28 cellular contexts compared by ENCODE assay signal in genomic region chr11:84812351-84813083, GRCh38.
DNase-seq lines count a peak whose midpoint lies in the region; ATAC-seq and TF ChIP-seq lines count a peak whose summit lies in the region.
"Had no signal": no experiment of that assay in that cellular context is flagged by ENCODE, and none has a peak within 500 bp of the region (broad histone marks: within the 10 kb centered on the region; RNA-seq: fewer than 3 reads in every experiment).

No MANE protein-coding gene starts in this region.

- H3K9ac ChIP-seq in colonic mucosa (ENCODE audit: low read depth in 2 of 2, low read length in 2 of 2): no peak overlapping the region
- H3K9ac ChIP-seq: BLaER1 had no signal

- no peaks in the 10 kb centered on the region for H3K9me3 ChIP-seq in colonic mucosa
- H3K9me3 ChIP-seq: BLaER1, pancreas, right atrium auricular region, thoracic aorta, uterus had no signal

- H3K4me3 ChIP-seq in AG10803 (ENCODE audit: low read length) (no peak overlapping the region), choroid plexus epithelial cell (ENCODE audit: low read depth, low read length) (no peak overlapping the region), colonic mucosa (no peak overlapping the region)
- H3K4me3 ChIP-seq: BLaER1, GM12878, left ventricle myocardium inferior, pancreas, right atrium auricular region, spleen, thoracic aorta, uterus had no signal

- TF ChIP-seq CTCF in AG10803 (conservative IDR thresholded peaks at IDR 0.05; ENCODE audit: low read length) (no peak), choroid plexus epithelial cell (conservative IDR thresholded peaks at IDR 0.05; ENCODE audit: low read depth, low read length) (no peak), colonic mucosa (IDR thresholded peaks at IDR 0.05) (no peak)

- no peaks in the 10 kb centered on the region for H3K27me3 ChIP-seq in colonic mucosa
- H3K27me3 ChIP-seq: BLaER1, pancreas, right atrium auricular region, spleen, uterus had no signal

- intact Hi-C loops in colonic mucosa (cut with DNase I): no loop called here

- DNase-seq in AG10803 (ENCODE audit: low read depth) (peak; percentile 25), NCI-H524 (lab: John Stamatoyannopoulos, UW) (peak; percentile 77 to 93), choroid plexus epithelial cell (ENCODE audit: low read depth) (peak; percentile 49), iris pigment epithelial cell (ENCODE audit: low read depth) (peak; percentile 19), colonic mucosa (no peak), HT-29 (ENCODE audit: low spot score) (no peak), NOMO-1 (lab: John Stamatoyannopoulos, UW; ENCODE audit: unreplicated experiment in 2 of 2) (no peak)
- DNase-seq: activated CD4-positive, alpha-beta T cell treated with anti-CD3 and anti-CD28 coated beads for 36 hours; activated naive CD4-positive, alpha-beta T cell; activated T-cell treated with anti-CD3 and anti-CD28 coated beads, Interleukin-2, amount 50 U/mL, for 4 hours; aorta; central memory CD4-positive, alpha-beta T cell; immature natural killer cell; left ventricle myocardium inferior; NCI-H1092; NCI-H187 treated with DMSO at 0.1 percent for 48 hours; NCI-H2227 treated with DMSO at 0.1 percent for 48 hours; nephron progenitor cell; pancreas; spleen; stimulated activated CD4-positive, alpha-beta T cell treated with anti-CD3 and anti-CD28 coated beads, Interleukin-2, amount 100 ng/mL, for 48 hours; uterus had no signal

- H3K36me3 ChIP-seq in colonic mucosa: no peaks in the 10 kb centered on the region
- H3K36me3 ChIP-seq: BLaER1, left ventricle myocardium inferior, pancreas, right atrium auricular region, spleen, thoracic aorta, uterus had no signal

- H3K27ac ChIP-seq in colonic mucosa: no peak overlapping the region
- H3K27ac ChIP-seq: BLaER1, left ventricle myocardium inferior, pancreas, right atrium auricular region, spleen, thoracic aorta, uterus had no signal

- ATAC-seq in HG03342 (IDR thresholded peaks at IDR 0.05; ENCODE audit: unreplicated experiment): no peak
- ATAC-seq: activated CD4-positive, alpha-beta T cell treated with anti-CD3 and anti-CD28 coated beads for 36 hours; activated T-cell treated with anti-CD3 and anti-CD28 coated beads, Interleukin-2, amount 50 U/mL, for 4 hours; GM12878; pancreas; stimulated activated memory B cell treated with anti-CD40 and anti-IgM and Interleukin-4, amounts not matched to agents 10 μg/mL and 1 μg/mL and 100 μg/mL, for 72 hours had no signal

- H3K4me1 ChIP-seq in colonic mucosa: no peaks in the 10 kb centered on the region
- H3K4me1 ChIP-seq: BLaER1, left ventricle myocardium inferior, pancreas, right atrium auricular region, spleen, uterus had no signal

Comparison
In these comparisons a context has a peak if more than half of its experiments do, and no peak if none do; other contexts are left out.
1. DNase-seq: peak in AG10803 (single experiment), NCI-H524 (2 of 2), choroid plexus epithelial cell (single experiment) and iris pigment epithelial cell (single experiment); none in colonic mucosa (single experiment), HT-29 (single experiment) and NOMO-1 (0 of 2).